ENCODE assay signal across 32 cellular contexts in the genomic region with DNA sequence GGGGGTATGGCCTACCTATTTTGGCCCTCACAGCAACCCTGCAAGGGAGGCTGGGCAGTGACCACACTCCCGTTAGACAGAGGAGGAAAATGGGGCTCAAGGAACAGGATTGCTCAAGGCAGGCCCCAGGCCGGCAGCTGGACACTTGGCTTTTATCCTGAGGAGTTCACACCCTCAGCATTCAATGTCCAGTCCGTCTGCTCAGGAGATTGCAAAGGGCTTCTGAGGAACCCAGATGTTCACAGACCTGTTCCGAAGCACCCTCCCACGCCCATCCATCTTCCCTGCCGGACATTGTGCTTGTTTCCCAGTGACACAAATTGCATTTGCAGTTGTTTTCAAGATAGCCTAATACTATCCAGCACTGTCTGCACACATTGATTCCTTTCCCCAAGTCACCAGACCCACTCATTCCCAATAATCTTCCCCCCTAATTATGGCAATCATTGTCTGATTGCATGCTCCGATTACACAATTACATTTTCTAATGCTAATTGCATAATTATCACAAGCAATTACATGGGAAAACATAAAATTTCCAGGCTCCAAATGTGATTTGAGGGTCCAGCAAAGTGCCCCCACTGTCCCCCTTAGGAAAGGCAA. TPM values are rescaled to one million over a fixed set of nuclear protein-coding genes. Genes with fewer than 3 reads are reported as not detected.
"Had no signal": no experiment of that assay in that cellular context is flagged by ENCODE, and none has a peak within 500 bp of the region (broad histone marks: within the 10 kb centered on the region; RNA-seq: fewer than 3 reads in every experiment).

No MANE protein-coding gene starts in this region.

- H3K36me3 ChIP-seq: breast epithelium, heart right ventricle, left lung, transverse colon had no signal

- H3K4me1 ChIP-seq: breast epithelium, left lung, testis, transverse colon had no signal

- ATAC-seq: activated T-helper 17 cell treated with anti-CD3 and anti-CD28 coated beads, Interleukin-2, amount 50 U/mL, for 72 hours; left lung; mucosa of descending colon; natural killer cell treated with Interleukin-12 subunit alpha and Interleukin-12 subunit beta and Interleukin-15 and Interleukin-18, amount 100 ng/mL, for 72 hours; sciatic nerve; stimulated activated naive CD8-positive, alpha-beta T cell treated with anti-CD3 and anti-CD28 coated beads, Interleukin-15, Interleukin-2, amounts not matched to agents 100 U/mL and 50 U/mL, for 24 hours had no signal

- H3K9me3 ChIP-seq: breast epithelium, heart right ventricle, left lung, mucosa of descending colon, testis, transverse colon had no signal

- H3K9me3 Mint-ChIP-seq: activated CD4-positive, alpha-beta memory T cell treated with anti-CD3 and anti-CD28 coated beads for 36 hours; activated CD4-positive, alpha-beta T cell treated with anti-CD3 and anti-CD28 coated beads, Interleukin-2, amount 10 ng/mL, durations not matched to agents 24 days and 14 days; activated T-cell treated with anti-CD3 and anti-CD28 coated beads, Interleukin-2, amount 50 U/mL, for 24 hours; activated T-helper 17 cell treated with anti-CD3 and anti-CD28 coated beads, Interleukin-2, amount 50 U/mL, for 72 hours; natural killer cell treated with Interleukin-12 subunit alpha and Interleukin-12 subunit beta and Interleukin-15 and Interleukin-18, amount 100 ng/mL, for 72 hours had no signal

- H3K27me3 ChIP-seq: breast epithelium, testis had no signal

- H3K27ac Mint-ChIP-seq: activated CD4-positive, alpha-beta memory T cell treated with anti-CD3 and anti-CD28 coated beads for 36 hours; activated CD4-positive, alpha-beta T cell treated with anti-CD3 and anti-CD28 coated beads, Interleukin-2, amount 10 ng/mL, durations not matched to agents 24 days and 14 days; activated T-cell treated with anti-CD3 and anti-CD28 coated beads, Interleukin-2, amount 50 U/mL, for 24 hours; activated T-helper 17 cell treated with anti-CD3 and anti-CD28 coated beads, Interleukin-2, amount 50 U/mL, for 72 hours; natural killer cell treated with Interleukin-12 subunit alpha and Interleukin-12 subunit beta and Interleukin-15 and Interleukin-18, amount 100 ng/mL, for 72 hours had no signal

- H3K27ac ChIP-seq: breast epithelium, heart right ventricle, left lung, skin epidermis, testis, transverse colon had no signal

- H3K4me3 ChIP-seq: breast epithelium, heart right ventricle, left lung, lung, mucosa of descending colon, skin epidermis, testis, transverse colon had no signal

- H3K4me3 Mint-ChIP-seq: activated CD4-positive, alpha-beta memory T cell treated with anti-CD3 and anti-CD28 coated beads for 36 hours; activated CD4-positive, alpha-beta T cell treated with anti-CD3 and anti-CD28 coated beads, Interleukin-2, amount 10 ng/mL, durations not matched to agents 24 days and 14 days; activated T-cell treated with anti-CD3 and anti-CD28 coated beads, Interleukin-2, amount 50 U/mL, for 24 hours; activated T-helper 17 cell treated with anti-CD3 and anti-CD28 coated beads, Interleukin-2, amount 50 U/mL, for 72 hours; natural killer cell treated with Interleukin-12 subunit alpha and Interleukin-12 subunit beta and Interleukin-15 and Interleukin-18, amount 100 ng/mL, for 72 hours had no signal

- H3K4me1 Mint-ChIP-seq: activated CD4-positive, alpha-beta T cell treated with anti-CD3 and anti-CD28 coated beads, Interleukin-2, amount 10 ng/mL, durations not matched to agents 24 days and 14 days; activated T-helper 17 cell treated with anti-CD3 and anti-CD28 coated beads, Interleukin-2, amount 50 U/mL, for 72 hours had no signal

- H3K36me3 Mint-ChIP-seq: activated CD4-positive, alpha-beta memory T cell treated with anti-CD3 and anti-CD28 coated beads for 36 hours; natural killer cell treated with Interleukin-12 subunit alpha and Interleukin-12 subunit beta and Interleukin-15 and Interleukin-18, amount 100 ng/mL, for 72 hours had no signal

- FAIRE-seq: endothelial cell of umbilical vein had no signal

- DNase-seq: activated CD4-positive, alpha-beta memory T cell treated with anti-CD3 and anti-CD28 coated beads for 36 hours; activated CD4-positive, alpha-beta T cell treated with anti-CD3 and anti-CD28 coated beads, Interleukin-2, amount 10 ng/mL, durations not matched to agents 24 days and 14 days; activated CD4-positive, CD25-positive, alpha-beta regulatory T cell treated with anti-CD3 and anti-CD28 coated beads, Interleukin-2, amount 50 U/mL, for 72 hours; activated CD8-positive, alpha-beta memory T cell treated with anti-CD3 and anti-CD28 coated beads, Interleukin-2, amount 50 U/mL, for 4 hours; activated gamma-delta T cell treated with Interleukin-2 at 50 U/mL for 16 hours; activated naive CD4-positive, alpha-beta T cell treated with anti-CD3 and anti-CD28 coated beads, Interleukin-2, amount 50 U/mL, for 16 hours; activated T-cell treated with anti-CD3 and anti-CD28 coated beads, Interleukin-2, amount 50 U/mL, for 24 hours; central memory CD4-positive, alpha-beta T cell; foreskin fibroblast; heart right ventricle; left lung; mesendoderm; mucosa of descending colon; stimulated activated CD4-positive, alpha-beta T cell treated with anti-CD3 and anti-CD28 coated beads, Interleukin-12 subunit alpha, Interleukin-12 subunit beta, amount 100 ng/mL, for 4 hours; stimulated activated CD4-positive, alpha-beta T cell treated with anti-CD3 and anti-CD28 coated beads, Interleukin-4, amount 100 ng/mL, for 1 hour; stimulated activated naive CD8-positive, alpha-beta T cell treated with anti-CD3 and anti-CD28 coated beads, Interleukin-15, Interleukin-2, amounts not matched to agents 100 U/mL and 50 U/mL, for 24 hours; testis; transverse colon had no signal

RNA-seq across cellular contexts. Expression of a gene that starts 4.3 kb away (rescaled TPM):
- total RNA-seq: activated CD4-positive, alpha-beta memory T cell treated with anti-CD3 and anti-CD28 coated beads for 36 hours; activated CD4-positive, alpha-beta T cell treated with anti-CD3 and anti-CD28 coated beads, Interleukin-2, amount 10 ng/mL, durations not matched to agents 24 days and 14 days; activated CD8-positive, alpha-beta memory T cell treated with anti-CD3 and anti-CD28 coated beads for 36 hours; activated T-helper 17 cell treated with anti-CD3 and anti-CD28 coated beads, Interleukin-2, amount 50 U/mL, for 72 hours; endothelial cell of umbilical vein; fibroblast of lung; heart right ventricle; kidney epithelial cell; left lung; lung; mucosa of descending colon; myocyte; natural killer cell treated with Interleukin-12 subunit alpha and Interleukin-12 subunit beta and Interleukin-15 and Interleukin-18, amount 100 ng/mL, for 72 hours; sciatic nerve; urinary bladder had no signal
- polyA plus RNA-seq: endothelial cell of umbilical vein, esophagus, fibroblast of lung, heart right ventricle, lung, urinary bladder had no signal

RNA-seq across cellular contexts. Expression of a gene that starts 37.5 kb away (rescaled TPM):
- total RNA-seq: activated CD4-positive, alpha-beta memory T cell treated with anti-CD3 and anti-CD28 coated beads for 36 hours; activated CD4-positive, alpha-beta T cell treated with anti-CD3 and anti-CD28 coated beads, Interleukin-2, amount 10 ng/mL, durations not matched to agents 24 days and 14 days; activated CD8-positive, alpha-beta memory T cell treated with anti-CD3 and anti-CD28 coated beads for 36 hours; activated T-helper 17 cell treated with anti-CD3 and anti-CD28 coated beads, Interleukin-2, amount 50 U/mL, for 72 hours; endothelial cell of umbilical vein; fibroblast of lung; heart right ventricle; kidney epithelial cell; left lung; lung; mucosa of descending colon; myocyte; natural killer cell treated with Interleukin-12 subunit alpha and Interleukin-12 subunit beta and Interleukin-15 and Interleukin-18, amount 100 ng/mL, for 72 hours; omental fat pad; sciatic nerve; transverse colon had no signal
- polyA plus RNA-seq: endothelial cell of umbilical vein, fibroblast of lung had no signal

RNA-seq across cellular contexts. Expression of a gene that starts 42.3 kb away (rescaled TPM):
- total RNA-seq: activated T-helper 17 cell treated with anti-CD3 and anti-CD28 coated beads, Interleukin-2, amount 50 U/mL, for 72 hours; endothelial cell of umbilical vein; natural killer cell treated with Interleukin-12 subunit alpha and Interleukin-12 subunit beta and Interleukin-15 and Interleukin-18, amount 100 ng/mL, for 72 hours; sciatic nerve had no signal
